Comparison of ENCODE assay signal across 1 cellular context in genomic region chr7:25545125-25546008, GRCh38.
TF ChIP-seq lines count a peak whose summit lies in the region.

No MANE protein-coding gene starts in this region.

TF ChIP-seq in GM23338, 12 proteins besides CTCF, POLR2A, EP300 and RAD21 (continued from another document):
- no peak for TF ChIP-seq ZNF462 (CRISPR knock-in tag; IDR thresholded peaks at IDR 0.05)
